21 cellular contexts compared by ENCODE assay signal in the genomic region with DNA sequence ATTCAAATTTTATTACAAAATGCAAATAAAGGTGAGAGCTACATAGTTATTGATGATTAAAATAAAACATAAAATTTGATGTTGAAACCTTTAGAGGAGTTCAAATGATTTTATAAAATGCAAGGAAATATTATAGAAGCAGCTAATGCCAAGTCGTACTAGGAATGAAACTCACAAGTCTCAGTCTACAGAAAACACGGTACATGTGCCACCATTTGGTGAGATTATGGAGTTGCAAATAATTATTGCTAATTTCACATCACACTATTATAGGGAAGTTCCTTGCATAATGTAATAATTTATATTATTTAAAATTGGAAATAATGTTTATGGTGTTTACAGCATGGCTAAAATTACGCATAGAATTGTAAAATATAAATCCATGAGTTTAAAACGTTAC.
"Had no signal": no experiment of that assay in that cellular context is flagged by ENCODE, and none has a peak within 500 bp of the region (broad histone marks: within the 10 kb centered on the region; RNA-seq: fewer than 3 reads in every experiment).

No MANE protein-coding gene starts in this region.

- H3K4me3 ChIP-seq: body of pancreas, coronary artery, left ventricle myocardium inferior, mucosa of descending colon, tibial artery, uterus had no signal

- H3K36me3 ChIP-seq: left ventricle myocardium inferior, tibial artery, uterus had no signal

- H3K9me3 ChIP-seq: body of pancreas, left ventricle myocardium inferior, mucosa of descending colon, tibial artery, uterus had no signal

- H3K27ac ChIP-seq: body of pancreas, coronary artery, left ventricle myocardium inferior, parathyroid adenoma, tibial artery, uterus had no signal

- H3K27me3 ChIP-seq: body of pancreas, tibial artery had no signal

- ATAC-seq: activated CD8-positive, alpha-beta T cell treated with anti-CD3 and anti-CD28 coated beads, Interleukin-2, amount 10 ng/mL, durations not matched to agents 7 days and 5 days; body of pancreas; mucosa of descending colon; naive thymus-derived CD8-positive, alpha-beta T cell; stimulated activated memory B cell treated with anti-CD40 and anti-IgM and Interleukin-4, amounts not matched to agents 10 μg/mL and 1 μg/mL and 100 μg/mL, for 72 hours had no signal

- DNase-seq: activated CD4-positive, alpha-beta T cell treated with anti-CD3 and anti-CD28 coated beads for 48 hours; activated CD8-positive, alpha-beta memory T cell treated with anti-CD3 and anti-CD28 coated beads, Interleukin-2, amount 50 U/mL, for 4 hours; activated CD8-positive, alpha-beta T cell treated with anti-CD3 and anti-CD28 coated beads, Interleukin-2, amount 10 ng/mL, durations not matched to agents 7 days and 5 days; activated gamma-delta T cell; activated T-cell treated with anti-CD3 and anti-CD28 coated beads, Interleukin-2, amount 50 U/mL, for 48 hours; amygdala; body of pancreas; central memory CD4-positive, alpha-beta T cell; foreskin fibroblast; hippocampal formation; kidney; left ventricle myocardium inferior; mucosa of descending colon; naive thymus-derived CD8-positive, alpha-beta T cell; retina; stimulated activated CD4-positive, alpha-beta T cell treated with anti-CD3 and anti-CD28 coated beads, Interleukin-2, amount 100 ng/mL, for 48 hours; tibial artery; uterus had no signal

- H3K4me1 ChIP-seq: body of pancreas, left ventricle myocardium inferior, parathyroid adenoma, tibial artery, uterus had no signal
